8 cellular contexts compared by ENCODE assay signal in genomic region chr2:86836914-86837695, GRCh38. TPM values are rescaled to one million over a fixed set of nuclear protein-coding genes. Genes with fewer than 3 reads are reported as not detected.
DNase-seq lines count a peak whose midpoint lies in the region; ATAC-seq, FAIRE-seq and TF ChIP-seq lines count a peak whose summit lies in the region.
"Not testable (repeated sequence)": the region's sequence is repeated elsewhere in the genome, so short reads cannot be mapped to it uniquely, and the experiment has no call there.

No MANE protein-coding gene starts in this region.

- ATAC-seq in Panc1 (peak; percentile 95), mucosa of descending colon (peak; percentile 97)
- peak; percentile 12 for ATAC-seq in activated CD8-positive, alpha-beta T cell treated with anti-CD3 and anti-CD28 coated beads, Interleukin-2, amount 10 ng/mL, durations not matched to agents 7 days and 5 days

- H3K36me3 ChIP-seq in Panc1 (ENCODE audit: control insufficient read depth, insufficient read depth, low read length); mucosa of descending colon (ENCODE audit: low read depth): not testable (repeated sequence)

- CTCF ChIA-PET in Panc1 (lab: Charles Lee); activated CD8-positive, alpha-beta T cell treated with anti-CD3 and anti-CD28 coated beads, Interleukin-2, amount 10 ng/mL, durations not matched to agents 7 days and 5 days (lab: Charles Lee): not testable (repeated sequence)

- not testable (repeated sequence) for H3K4me1 ChIP-seq in Panc1 (ENCODE audit: control insufficient read depth, insufficient read depth, low read length); mucosa of descending colon (ENCODE audit: low read depth)

- not testable (repeated sequence) for TF ChIP-seq CTCF in Panc1 (IDR thresholded peaks at IDR 0.05); astrocyte of the spinal cord (IDR thresholded peaks at IDR 0.05; ENCODE audit: low read depth, low read length); fibroblast of villous mesenchyme (IDR thresholded peaks at IDR 0.05; ENCODE audit: insufficient read depth, low read depth, low read length); mucosa of descending colon (IDR thresholded peaks at IDR 0.05)

- in situ Hi-C loops in Panc1 (cut with HindIII; ENCODE audit: low pct_unique_long_range_greater_than_20kb, low sequenced_read_pairs); astrocyte of the spinal cord (cut with HindIII; ENCODE audit: low sequenced_read_pairs): not testable (repeated sequence)

- POLR2A ChIA-PET in Panc1 (lab: Charles Lee) = not testable (repeated sequence)
- POLR2A ChIA-PET in activated CD8-positive, alpha-beta T cell treated with anti-CD3 and anti-CD28 coated beads, Interleukin-2, amount 10 ng/mL, durations not matched to agents 7 days and 5 days (lab: Charles Lee) = interaction anchor here (1.0 kb wide), 1 partner anchor 11 kb away, joined by 6 read pairs; no protein-coding TSS in a partner anchor

- TF ChIP-seq POLR2A in GM12892 (IDR thresholded peaks at IDR 0.05; ENCODE audit: low read depth, low read length) = not testable (repeated sequence)

- not testable (repeated sequence) for H3K27me3 ChIP-seq in Panc1 (ENCODE audit: control insufficient read depth, insufficient read depth, low read length)

- H3K4me3 ChIP-seq in Panc1 (ENCODE audit: low read depth in 2 of 2, low read length in 2 of 2) (peak overlapping the region in 1 of 2 experiments; percentile 27; a peak in 2 of 4 replicates), fibroblast of villous mesenchyme (ENCODE audit: low read depth, low read length) (peak overlapping the region; percentile 27)
- not testable (repeated sequence) for H3K4me3 ChIP-seq in astrocyte of the spinal cord (ENCODE audit: low read depth, low read length); mucosa of descending colon

- H3K27ac Mint-ChIP-seq in activated CD8-positive, alpha-beta T cell treated with anti-CD3 and anti-CD28 coated beads, Interleukin-2, amount 10 ng/mL, durations not matched to agents 7 days and 5 days = peak overlapping the region; percentile 92

- peak; percentile 65 for FAIRE-seq in GM12892 (lab: Jason Lieb, UNC)

- H3K4me1 Mint-ChIP-seq in activated CD8-positive, alpha-beta T cell treated with anti-CD3 and anti-CD28 coated beads, Interleukin-2, amount 10 ng/mL, durations not matched to agents 7 days and 5 days (ENCODE audit: low read depth) = peaks cover 85% of the 10 kb centered on the region

- BruUV-seq in Panc1 (replicated peaks; lab: Mats Ljungman, UMichigan) = not testable (repeated sequence)

- not testable (repeated sequence) for DNase-seq in GM12892 (ENCODE audit: insufficient read length)
- DNase-seq in Panc1 (ENCODE audit: low read depth, low spot score) (peak; percentile 46), astrocyte of the spinal cord (ENCODE audit: low read depth, low spot score) (peak; percentile 82), fibroblast of villous mesenchyme (ENCODE audit: low read depth) (peak; percentile 91), mucosa of descending colon (peak in 2 of 3 donors; percentile 49 to 75), ureter (ENCODE audit: low spot score) (peak; percentile 80)
- peak; percentile 59 for DNase-seq in activated CD8-positive, alpha-beta T cell treated with anti-CD3 and anti-CD28 coated beads, Interleukin-2, amount 10 ng/mL, durations not matched to agents 7 days and 5 days
- peak; percentile 15 to 38 for DNase-seq in stimulated activated CD4-positive, alpha-beta T cell treated with anti-CD3 and anti-CD28 coated beads, Interleukin-1b, Interleukin-23, amount 100 ng/mL, for 4 hours (ENCODE audit: low read depth in 2 of 2)

- H3K27me3 Mint-ChIP-seq in activated CD8-positive, alpha-beta T cell treated with anti-CD3 and anti-CD28 coated beads, Interleukin-2, amount 10 ng/mL, durations not matched to agents 7 days and 5 days (ENCODE audit: low read depth) = not testable (repeated sequence)

- intact Hi-C loops in Panc1 (cut with micrococcal nuclease; ENCODE audit: unreplicated experiment); mucosa of descending colon (cut with DNase I, micrococcal nuclease): not testable (repeated sequence)

- H3K9me3 Mint-ChIP-seq in activated CD8-positive, alpha-beta T cell treated with anti-CD3 and anti-CD28 coated beads, Interleukin-2, amount 10 ng/mL, durations not matched to agents 7 days and 5 days (ENCODE audit: insufficient read depth) = not testable (repeated sequence)

- H3K4me3 Mint-ChIP-seq in activated CD8-positive, alpha-beta T cell treated with anti-CD3 and anti-CD28 coated beads, Interleukin-2, amount 10 ng/mL, durations not matched to agents 7 days and 5 days = peak overlapping the region; percentile 53

- not testable (repeated sequence) for H3K9me3 ChIP-seq in Panc1 (ENCODE audit: control insufficient read depth, insufficient read depth, low read depth, low read length); mucosa of descending colon

- H3K27ac ChIP-seq in Panc1 (ENCODE audit: low read length) = not testable (repeated sequence)

- H3K36me3 Mint-ChIP-seq in activated CD8-positive, alpha-beta T cell treated with anti-CD3 and anti-CD28 coated beads, Interleukin-2, amount 10 ng/mL, durations not matched to agents 7 days and 5 days (ENCODE audit: low read depth) = peaks cover 41% of the 10 kb centered on the region

RNA-seq across cellular contexts. Expression of gene CD8B, which starts 24.6 kb away (rescaled TPM):
- not detected for polyA plus RNA-seq in GM12892 (2012; ENCODE audit: missing spikeins)
- total RNA-seq in Panc1 (2021; ENCODE audit: unreplicated experiment) (not detected), fibroblast of villous mesenchyme (not detected in 2 replicates), mucosa of descending colon (1 to 10 TPM; 1.5 to 3.8 (median 2.9) TPM), ureter (3.5 TPM)
- polyA plus RNA-seq in Panc1 (2012; ENCODE audit: insufficient read length) = not detected
- 100 to 1,000 TPM; 423 to 439 TPM for total RNA-seq in activated CD8-positive, alpha-beta T cell treated with anti-CD3 and anti-CD28 coated beads, Interleukin-2, amount 10 ng/mL, durations not matched to agents 7 days and 5 days

RNA-seq across cellular contexts. Expression of gene CD8A, which starts 46.4 kb away (rescaled TPM):
- polyA plus RNA-seq in GM12892 (2012; ENCODE audit: missing spikeins) = not detected
- 0.41 TPM for total RNA-seq in Panc1 (2021; ENCODE audit: unreplicated experiment)
- 0.57 TPM for polyA plus RNA-seq in Panc1 (2012; ENCODE audit: insufficient read length)
- total RNA-seq in activated CD8-positive, alpha-beta T cell treated with anti-CD3 and anti-CD28 coated beads, Interleukin-2, amount 10 ng/mL, durations not matched to agents 7 days and 5 days = 100 to 1,000 TPM; 667 to 675 TPM
- not detected in 2 replicates for total RNA-seq in fibroblast of villous mesenchyme
- 1 to 10 TPM; 4.1 to 9.1 (median 9.1) TPM for total RNA-seq in mucosa of descending colon
- 10.9 TPM for total RNA-seq in ureter

Comparison
In these comparisons a context has a peak if more than half of its experiments do, and no peak if none do; other contexts are left out.
1. ATAC-seq: peak in every context shown above with its lines; median percentile 97 in mucosa of descending colon; 95 in Panc1; 12 in activated CD8-positive, alpha-beta T cell treated with anti-CD3 and anti-CD28 coated beads, Interleukin-2, amount 10 ng/mL, durations not matched to agents 7 days and 5 days.
2. RNA of gene CD8B, which starts 24.6 kb away (total RNA-seq): 423 to 439 TPM in activated CD8-positive, alpha-beta T cell treated with anti-CD3 and anti-CD28 coated beads, Interleukin-2, amount 10 ng/mL, durations not matched to agents 7 days and 5 days; 3.5 TPM in ureter (single experiment), 1.5 to 3.8 TPM in mucosa of descending colon, not detected in Panc1 (single experiment) and not detected in fibroblast of villous mesenchyme; every median in the first group is over 10 times any median in the second.
3. RNA of gene CD8A, which starts 46.4 kb away (total RNA-seq): 667 to 675 TPM in activated CD8-positive, alpha-beta T cell treated with anti-CD3 and anti-CD28 coated beads, Interleukin-2, amount 10 ng/mL, durations not matched to agents 7 days and 5 days; 10.9 TPM in ureter (single experiment), 4.1 to 9.1 TPM in mucosa of descending colon, 0.41 TPM in Panc1 (single experiment) and not detected in fibroblast of villous mesenchyme; every median in the first group is over 10 times any median in the second.